Comparison of ENCODE assay signal across 1 cellular context in genomic region chr14:103078420-103078749, GRCh38.
TF ChIP-seq lines count a peak whose summit lies in the region.

No MANE protein-coding gene starts in this region.

TF ChIP-seq in HepG2, 621 proteins besides CTCF, POLR2A, EP300 and RAD21 (continued from another document):
- TF ChIP-seq ZBTB25 (CRISPR knock-in tag; IDR thresholded peaks at IDR 0.05): peak; percentile 48; the same call in 1 of the 2 replicates
- TF ChIP-seq NONO (IDR thresholded peaks at IDR 0.05): no peak
- TF ChIP-seq NONO (CRISPR knock-in tag; conservative IDR thresholded peaks at IDR 0.05): no peak
- no peak for TF ChIP-seq TGIF2 (CRISPR knock-in tag; IDR thresholded peaks at IDR 0.05)
- no peak for TF ChIP-seq KDM6A (CRISPR knock-in tag; IDR thresholded peaks at IDR 0.05; ENCODE audit: low read depth)
- TF ChIP-seq GZF1 (CRISPR knock-in tag; IDR thresholded peaks at IDR 0.05): no peak
- no peak for TF ChIP-seq NFIC (IDR thresholded peaks at IDR 0.05; ENCODE audit: low read length)
- 0 out of 2 replicates have a peak, but pooled peaks have one; percentile 24 for TF ChIP-seq RXRB (CRISPR knock-in tag; IDR thresholded peaks at IDR 0.05; ENCODE audit: borderline replicate concordance)
- no peak for TF ChIP-seq ZBTB40 (IDR thresholded peaks at IDR 0.05)
- no peak for TF ChIP-seq ZBTB40 (CRISPR knock-in tag; IDR thresholded peaks at IDR 0.05)
- no peak for TF ChIP-seq NR2C2 (CRISPR knock-in tag; IDR thresholded peaks at IDR 0.05; ENCODE audit: borderline replicate concordance)
- peak; percentile 77; the same call in 1 of the 2 replicates for TF ChIP-seq ZNF710 (CRISPR knock-in tag; IDR thresholded peaks at IDR 0.05; ENCODE audit: borderline replicate concordance)
- no peak for TF ChIP-seq EHMT2 (IDR thresholded peaks at IDR 0.05; ENCODE audit: borderline replicate concordance, low read depth, low read length)
- peak; percentile 25; the same call in 1 of the 2 replicates for TF ChIP-seq SALL1 (CRISPR knock-in tag; IDR thresholded peaks at IDR 0.05)
- no peak for TF ChIP-seq GATAD1 (CRISPR knock-in tag; IDR thresholded peaks at IDR 0.05)
- TF ChIP-seq ZNF7 (CRISPR knock-in tag; IDR thresholded peaks at IDR 0.05): no peak
- TF ChIP-seq ZBTB26 (CRISPR knock-in tag; IDR thresholded peaks at IDR 0.05; ENCODE audit: borderline replicate concordance): no peak
- 0 out of 2 replicates have a peak, but pooled peaks have one; percentile 32 for TF ChIP-seq THAP11 (CRISPR knock-in tag; IDR thresholded peaks at IDR 0.05)
- 0 out of 2 replicates have a peak, but pooled peaks have one; percentile 6 for TF ChIP-seq ZNF512 (CRISPR knock-in tag; IDR thresholded peaks at IDR 0.05)
- no peak for TF ChIP-seq HHEX (CRISPR knock-in tag; IDR thresholded peaks at IDR 0.05)
- peak; percentile 51; the same call in 1 of the 2 replicates for TF ChIP-seq ZNF580 (CRISPR knock-in tag; IDR thresholded peaks at IDR 0.05; ENCODE audit: borderline replicate concordance, low read depth)
- TF ChIP-seq SAP130 (CRISPR knock-in tag; IDR thresholded peaks at IDR 0.05; ENCODE audit: low read depth): no peak
- no peak for TF ChIP-seq MXI1 (IDR thresholded peaks at IDR 0.05; ENCODE audit: borderline replicate concordance, low read depth, low read length)
- no peak for TF ChIP-seq ZBTB8A (CRISPR knock-in tag; IDR thresholded peaks at IDR 0.05; ENCODE audit: borderline replicate concordance, low read depth)
- TF ChIP-seq ZKSCAN5 (CRISPR knock-in tag; IDR thresholded peaks at IDR 0.05): no peak
- no peak for TF ChIP-seq TEF (CRISPR knock-in tag; IDR thresholded peaks at IDR 0.05)
- no peak for TF ChIP-seq ETS1 (CRISPR knock-in tag; IDR thresholded peaks at IDR 0.05)
- no peak for TF ChIP-seq ZZZ3 (CRISPR knock-in tag; IDR thresholded peaks at IDR 0.05; ENCODE audit: borderline replicate concordance)
- no peak for TF ChIP-seq SIX4 (CRISPR knock-in tag; IDR thresholded peaks at IDR 0.05)
- 0 out of 2 replicates have a peak, but pooled peaks have one; percentile 10 for TF ChIP-seq ETV5 (CRISPR knock-in tag; IDR thresholded peaks at IDR 0.05; ENCODE audit: borderline replicate concordance)
- 0 out of 2 replicates have a peak, but pooled peaks have one; percentile 4 for TF ChIP-seq FOXA3 (CRISPR knock-in tag; IDR thresholded peaks at IDR 0.05)
- no peak for TF ChIP-seq FLYWCH1 (CRISPR knock-in tag; IDR thresholded peaks at IDR 0.05)
- TF ChIP-seq ZNF12 (CRISPR knock-in tag; IDR thresholded peaks at IDR 0.05): no peak
- no peak for TF ChIP-seq ZBTB43 (CRISPR knock-in tag; conservative IDR thresholded peaks at IDR 0.05)
- TF ChIP-seq MED1 (CRISPR knock-in tag; IDR thresholded peaks at IDR 0.05): no peak
